9 cellular contexts compared by ENCODE assay signal in genomic region chr4:173521474-173522159, GRCh38. TPM values are rescaled to one million over a fixed set of nuclear protein-coding genes. Genes with fewer than 3 reads are reported as not detected.
A peak's percentile ranks its signal among the peaks of the same experiment; 100 is the strongest.
DNase-seq lines count a peak whose midpoint lies in the region; ATAC-seq, FAIRE-seq and TF ChIP-seq lines count a peak whose summit lies in the region.
"Had no signal": no experiment of that assay in that cellular context is flagged by ENCODE, and none has a peak within 500 bp of the region (broad histone marks: within the 10 kb centered on the region; RNA-seq: fewer than 3 reads in every experiment).

No MANE protein-coding gene starts in this region.

- H3K9me3 Mint-ChIP-seq in activated CD8-positive, alpha-beta memory T cell treated with anti-CD3 and anti-CD28 coated beads, Interleukin-2, amount 10 ng/mL, durations not matched to agents 7 days and 5 days (ENCODE audit: low read depth): no peaks in the 10 kb centered on the region

- no peaks in the 10 kb centered on the region for H3K79me2 ChIP-seq in endothelial cell of umbilical vein (ENCODE audit: control insufficient read depth, insufficient read depth, low read length)

- dilution Hi-C loops in endothelial cell of umbilical vein (cut with MboI; ENCODE audit: extremely low pct_ligation_motif_present, low sequenced_read_pairs): no loop called here

- H3K36me3 Mint-ChIP-seq in activated CD8-positive, alpha-beta memory T cell treated with anti-CD3 and anti-CD28 coated beads, Interleukin-2, amount 10 ng/mL, durations not matched to agents 7 days and 5 days: peaks cover 6% of the 10 kb centered on the region

- no peak for ATAC-seq in activated CD8-positive, alpha-beta memory T cell treated with anti-CD3 and anti-CD28 coated beads, Interleukin-2, amount 10 ng/mL, durations not matched to agents 7 days and 5 days
- ATAC-seq in GM21737 (IDR thresholded peaks at IDR 0.05; ENCODE audit: unreplicated experiment): no peak
- no peak for ATAC-seq in omental fat pad (ENCODE audit: low FRiP score)
- ATAC-seq in GM21619 (IDR thresholded peaks at IDR 0.05; ENCODE audit: unreplicated experiment): no peak

- H3K4me3 Mint-ChIP-seq in activated CD8-positive, alpha-beta memory T cell treated with anti-CD3 and anti-CD28 coated beads, Interleukin-2, amount 10 ng/mL, durations not matched to agents 7 days and 5 days: no peak overlapping the region

- peak; percentile 19 for DNase-seq in activated CD8-positive, alpha-beta memory T cell treated with anti-CD3 and anti-CD28 coated beads, Interleukin-2, amount 10 ng/mL, durations not matched to agents 7 days and 5 days
- no peak for DNase-seq in activated CD8-positive, alpha-beta memory T cell treated with anti-CD3 and anti-CD28 coated beads, Interleukin-2, amount 50 U/mL, for 4 hours
- DNase-seq in endothelial cell of umbilical vein (ENCODE audit: low read depth, low spot score) (no peak), uterus (peak in 1 of 2 donors; percentile 65), omental fat pad (ENCODE audit: low spot score) (no peak)

- H3K4me3 ChIP-seq in endothelial cell of umbilical vein (replicated peaks in 1 of 3; ENCODE audit: insufficient read depth in 1 of 3, low read depth in 1 of 3, low read length in 3 of 3) (no peak overlapping the region), muscle layer of duodenum (ENCODE audit: low read depth in 1 of 2, low read length in 2 of 2) (peak overlapping the region; percentile 64 to 93), uterus (peak overlapping the region; percentile 43 to 47)

- TF ChIP-seq CTCF in endothelial cell of umbilical vein (IDR thresholded peaks at IDR 0.05; ENCODE audit: extremely low read depth in 1 of 2, insufficient read depth in 1 of 2, low read depth in 1 of 2, low read length in 2 of 2): no peak
- TF ChIP-seq CTCF in uterus (IDR thresholded peaks at IDR 0.05): no peak
- TF ChIP-seq CTCF in omental fat pad (IDR thresholded peaks at IDR 0.05): no peak

- no peak overlapping the region for H2AFZ ChIP-seq in endothelial cell of umbilical vein (ENCODE audit: low read depth, low read length)

- H3K4me1 ChIP-seq in endothelial cell of umbilical vein (ENCODE audit: control insufficient read depth, extremely low read depth, insufficient read depth, low read length) (peaks cover 4% of the 10 kb centered on the region), muscle layer of duodenum (ENCODE audit: control insufficient read depth in 1 of 2, insufficient read depth in 2 of 2, low read length in 2 of 2) (peaks cover 0 to 22% of the 10 kb centered on the region in 2 donors), uterus (no peaks in the 10 kb centered on the region)

- H3K4me2 ChIP-seq in endothelial cell of umbilical vein (ENCODE audit: insufficient read depth, low read length): peak overlapping the region; percentile 5

- no peaks in the 10 kb centered on the region for H3K9me1 ChIP-seq in endothelial cell of umbilical vein (replicated peaks; ENCODE audit: control insufficient read depth, extremely low read depth, insufficient read depth, low read length)

- CTCF ChIA-PET in activated CD8-positive, alpha-beta memory T cell treated with anti-CD3 and anti-CD28 coated beads, Interleukin-2, amount 10 ng/mL, durations not matched to agents 7 days and 5 days (lab: Charles Lee): no interaction called here
- CTCF ChIA-PET in endothelial cell of umbilical vein (lab: Charles Lee): interaction anchor here (0.6 to 1.2 kb wide), 4 partner anchors 9 to 703 kb away, joined by 3 to 6 read pairs (median 6); no protein-coding TSS in a partner anchor

- TF ChIP-seq POLR2A in endothelial cell of umbilical vein (IDR thresholded peaks at IDR 0.05; ENCODE audit: low read depth, low read length) (no peak), uterus (IDR thresholded peaks at IDR 0.05) (no peak)

- no TSS peak for BruUV-seq in endothelial cell of umbilical vein (replicated peaks; lab: Mats Ljungman, UMichigan)

- FAIRE-seq in endothelial cell of umbilical vein (lab: Jason Lieb, UNC): no peak

- H3K27ac Mint-ChIP-seq in activated CD8-positive, alpha-beta memory T cell treated with anti-CD3 and anti-CD28 coated beads, Interleukin-2, amount 10 ng/mL, durations not matched to agents 7 days and 5 days: no peak overlapping the region

- H3K27ac ChIP-seq in endothelial cell of umbilical vein (ENCODE audit: insufficient read depth, low read depth, low read length): no peak overlapping the region
- peak overlapping the region; percentile 96 for H3K27ac ChIP-seq in muscle layer of duodenum (ENCODE audit: low read length)
- H3K27ac ChIP-seq in uterus: peak overlapping the region; percentile 98 to 99

- POLR2A ChIA-PET in endothelial cell of umbilical vein (lab: Charles Lee): no interaction called here

- intact Hi-C loops in endothelial cell of umbilical vein (cut with micrococcal nuclease): no loop called here
- intact Hi-C loops in uterus (cut with DNase I; ENCODE audit: low total_unique reads): no loop called here

- H3K36me3 ChIP-seq in endothelial cell of umbilical vein (ENCODE audit: control insufficient read depth in 2 of 2, extremely low read depth in 1 of 2, insufficient read depth in 2 of 2, low read length in 2 of 2) (no peaks in the 10 kb centered on the region), muscle layer of duodenum (ENCODE audit: control insufficient read depth in 1 of 2, insufficient read depth in 2 of 2, low read length in 2 of 2) (no peaks in the 10 kb centered on the region), uterus (no peaks in the 10 kb centered on the region)

- H3K9ac ChIP-seq in endothelial cell of umbilical vein (replicated peaks; ENCODE audit: extremely low read depth, insufficient read depth, low read length): no peak overlapping the region

- peaks cover 97% of the 10 kb centered on the region for H3K27me3 Mint-ChIP-seq in activated CD8-positive, alpha-beta memory T cell treated with anti-CD3 and anti-CD28 coated beads, Interleukin-2, amount 10 ng/mL, durations not matched to agents 7 days and 5 days

- H4K20me1 ChIP-seq in endothelial cell of umbilical vein (replicated peaks; ENCODE audit: control insufficient read depth, extremely low read depth, insufficient read depth, low read length): no peaks in the 10 kb centered on the region

- peaks cover 96 to 99% of the 10 kb centered on the region in 2 experiments for H3K27me3 ChIP-seq in endothelial cell of umbilical vein (ENCODE audit: control insufficient read depth in 2 of 2, insufficient read depth in 2 of 2, low read length in 2 of 2)
- peaks cover 68% of the 10 kb centered on the region for H3K27me3 ChIP-seq in muscle layer of duodenum (ENCODE audit: low read depth, low read length)
- H3K27me3 ChIP-seq in uterus: no peaks in the 10 kb centered on the region

- peaks cover 6% of the 10 kb centered on the region for H3K4me1 Mint-ChIP-seq in activated CD8-positive, alpha-beta memory T cell treated with anti-CD3 and anti-CD28 coated beads, Interleukin-2, amount 10 ng/mL, durations not matched to agents 7 days and 5 days

- H3K9me3 ChIP-seq in endothelial cell of umbilical vein (replicated peaks; ENCODE audit: control insufficient read depth, insufficient read depth, low read length): no peaks in the 10 kb centered on the region
- H3K9me3 ChIP-seq in muscle layer of duodenum (ENCODE audit: control insufficient read depth in 1 of 2, low read length in 2 of 2): no peaks in the 10 kb centered on the region
- H3K9me3 ChIP-seq in uterus: no peaks in the 10 kb centered on the region

TF ChIP-seq in endothelial cell of umbilical vein, 7 proteins besides CTCF, POLR2A, EP300 and RAD21:
- TF ChIP-seq EZH2 (IDR thresholded peaks at IDR 0.05; ENCODE audit: borderline replicate concordance, low read depth, low read length, severe bottlenecking) (peak; percentile 92), FOS (IDR thresholded peaks at IDR 0.05; ENCODE audit: borderline replicate concordance, insufficient read depth, low read length) (no peak)

RNA-seq across cellular contexts. Expression of gene HAND2, which starts 8.4 kb away (rescaled TPM):
- total RNA-seq in activated CD8-positive, alpha-beta memory T cell treated with anti-CD3 and anti-CD28 coated beads, Interleukin-2, amount 10 ng/mL, durations not matched to agents 7 days and 5 days: not detected
- not detected in 2 replicates for total RNA-seq in endothelial cell of umbilical vein
- not detected in 2 replicates for polyA plus RNA-seq in endothelial cell of umbilical vein
- not detected in 2 replicates for polyA plus RNA-seq in endothelial cell of umbilical vein (2011; cell fraction: cytosol; rRNA removed)
- polyA plus RNA-seq in endothelial cell of umbilical vein (2011; cell fraction: nucleus; rRNA removed): not detected in 2 replicates
- not detected in 2 replicates for polyA plus RNA-seq in endothelial cell of umbilical vein (2012)
- not detected in 2 replicates for polyA minus RNA-seq in endothelial cell of umbilical vein
- not detected for polyA minus RNA-seq in endothelial cell of umbilical vein (2011; cell fraction: cytosol; rRNA and poly(A)+ RNA removed)
- polyA minus RNA-seq in endothelial cell of umbilical vein (2011; cell fraction: nucleus; rRNA and poly(A)+ RNA removed): not detected in 2 replicates
- total RNA-seq in uterus: 10 to 100 TPM; 20.3 to 77.6 (median 23.7) TPM
- total RNA-seq in omental fat pad: 10 to 100 TPM in 3 of 4 donors, 1 to 10 TPM in 1; 4.2 to 29.2 (median 12.3) TPM
- total RNA-seq: NCI-H460 had no signal

Comparison
In these comparisons a context has a peak if more than half of its experiments do, and no peak if none do; other contexts are left out.
1. H3K4me3 ChIP-seq: peak in muscle layer of duodenum (2 of 2) and uterus (2 of 2); none in endothelial cell of umbilical vein (0 of 3).